1 cellular context compared by ENCODE assay signal in the genomic region with DNA sequence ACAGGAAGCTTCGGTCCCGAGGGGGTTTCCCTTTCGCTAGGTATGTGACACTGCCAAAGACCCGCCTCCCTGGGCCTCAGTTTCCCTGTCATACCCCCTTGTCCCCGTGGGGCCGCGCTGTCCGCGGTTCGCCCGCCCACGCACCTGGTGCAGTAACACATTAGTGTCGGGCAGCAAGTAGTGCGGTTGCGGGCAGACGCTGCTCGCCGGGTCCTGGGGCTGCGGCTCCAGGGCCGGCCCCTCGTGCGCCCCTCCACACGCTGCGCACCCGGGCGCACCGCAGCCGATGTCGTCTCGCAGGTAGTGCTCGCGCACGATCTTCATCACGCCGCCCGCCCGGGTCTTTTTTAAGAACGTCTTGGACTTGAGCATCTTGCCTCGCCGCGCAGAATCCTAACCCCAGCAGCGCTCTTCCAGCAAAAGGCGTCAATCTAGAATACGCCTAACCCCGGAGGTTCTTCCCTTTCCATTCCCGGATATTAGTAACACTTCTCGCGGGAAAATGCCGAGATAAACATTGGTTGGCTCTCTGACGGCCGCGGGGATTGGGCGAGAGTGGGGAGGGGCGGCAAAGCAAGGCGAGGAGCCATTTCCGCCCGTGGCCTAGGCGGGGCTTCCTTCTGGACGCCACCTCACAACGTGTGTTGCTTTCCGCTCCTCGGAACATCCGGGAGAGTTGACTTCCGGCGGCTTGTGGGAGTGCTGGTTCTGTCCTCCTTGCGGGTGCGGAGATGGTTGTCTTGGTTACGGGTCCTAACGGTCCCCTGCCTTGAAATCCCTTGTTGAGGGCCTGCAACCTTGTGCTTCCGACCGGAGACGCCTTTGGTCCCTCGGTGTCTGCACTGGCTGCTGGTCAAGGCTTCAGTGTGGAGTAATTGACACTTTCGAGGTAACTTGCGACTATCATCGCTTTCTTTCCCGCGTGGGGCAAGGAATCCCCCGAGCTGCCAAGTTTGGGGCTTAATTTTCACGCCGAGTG.
A peak's percentile ranks its signal among the peaks of the same experiment; 100 is the strongest.
TF ChIP-seq lines count a peak whose summit lies in the region.

A gene with protein sequence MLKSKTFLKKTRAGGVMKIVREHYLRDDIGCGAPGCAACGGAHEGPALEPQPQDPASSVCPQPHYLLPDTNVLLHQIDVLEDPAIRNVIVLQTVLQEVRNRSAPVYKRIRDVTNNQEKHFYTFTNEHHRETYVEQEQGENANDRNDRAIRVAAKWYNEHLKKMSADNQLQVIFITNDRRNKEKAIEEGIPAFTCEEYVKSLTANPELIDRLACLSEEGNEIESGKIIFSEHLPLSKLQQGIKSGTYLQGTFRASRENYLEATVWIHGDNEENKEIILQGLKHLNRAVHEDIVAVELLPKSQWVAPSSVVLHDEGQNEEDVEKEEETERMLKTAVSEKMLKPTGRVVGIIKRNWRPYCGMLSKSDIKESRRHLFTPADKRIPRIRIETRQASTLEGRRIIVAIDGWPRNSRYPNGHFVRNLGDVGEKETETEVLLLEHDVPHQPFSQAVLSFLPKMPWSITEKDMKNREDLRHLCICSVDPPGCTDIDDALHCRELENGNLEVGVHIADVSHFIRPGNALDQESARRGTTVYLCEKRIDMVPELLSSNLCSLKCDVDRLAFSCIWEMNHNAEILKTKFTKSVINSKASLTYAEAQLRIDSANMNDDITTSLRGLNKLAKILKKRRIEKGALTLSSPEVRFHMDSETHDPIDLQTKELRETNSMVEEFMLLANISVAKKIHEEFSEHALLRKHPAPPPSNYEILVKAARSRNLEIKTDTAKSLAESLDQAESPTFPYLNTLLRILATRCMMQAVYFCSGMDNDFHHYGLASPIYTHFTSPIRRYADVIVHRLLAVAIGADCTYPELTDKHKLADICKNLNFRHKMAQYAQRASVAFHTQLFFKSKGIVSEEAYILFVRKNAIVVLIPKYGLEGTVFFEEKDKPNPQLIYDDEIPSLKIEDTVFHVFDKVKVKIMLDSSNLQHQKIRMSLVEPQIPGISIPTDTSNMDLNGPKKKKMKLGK (minus strand): TSS at position 440 of the 979 bp plus-strand sequence. CDS start 68 bp downstream, at position 372.
A gene with protein sequence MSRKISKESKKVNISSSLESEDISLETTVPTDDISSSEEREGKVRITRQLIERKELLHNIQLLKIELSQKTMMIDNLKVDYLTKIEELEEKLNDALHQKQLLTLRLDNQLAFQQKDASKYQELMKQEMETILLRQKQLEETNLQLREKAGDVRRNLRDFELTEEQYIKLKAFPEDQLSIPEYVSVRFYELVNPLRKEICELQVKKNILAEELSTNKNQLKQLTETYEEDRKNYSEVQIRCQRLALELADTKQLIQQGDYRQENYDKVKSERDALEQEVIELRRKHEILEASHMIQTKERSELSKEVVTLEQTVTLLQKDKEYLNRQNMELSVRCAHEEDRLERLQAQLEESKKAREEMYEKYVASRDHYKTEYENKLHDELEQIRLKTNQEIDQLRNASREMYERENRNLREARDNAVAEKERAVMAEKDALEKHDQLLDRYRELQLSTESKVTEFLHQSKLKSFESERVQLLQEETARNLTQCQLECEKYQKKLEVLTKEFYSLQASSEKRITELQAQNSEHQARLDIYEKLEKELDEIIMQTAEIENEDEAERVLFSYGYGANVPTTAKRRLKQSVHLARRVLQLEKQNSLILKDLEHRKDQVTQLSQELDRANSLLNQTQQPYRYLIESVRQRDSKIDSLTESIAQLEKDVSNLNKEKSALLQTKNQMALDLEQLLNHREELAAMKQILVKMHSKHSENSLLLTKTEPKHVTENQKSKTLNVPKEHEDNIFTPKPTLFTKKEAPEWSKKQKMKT (plus strand): TSS at position 673 of the 979 bp plus-strand sequence. CDS start 1,337 bp downstream, outside the sequence.

TF ChIP-seq in HepG2, 621 proteins besides CTCF, POLR2A, EP300 and RAD21 (continued from another document and continues in another):
- TF ChIP-seq, protein P1, sequence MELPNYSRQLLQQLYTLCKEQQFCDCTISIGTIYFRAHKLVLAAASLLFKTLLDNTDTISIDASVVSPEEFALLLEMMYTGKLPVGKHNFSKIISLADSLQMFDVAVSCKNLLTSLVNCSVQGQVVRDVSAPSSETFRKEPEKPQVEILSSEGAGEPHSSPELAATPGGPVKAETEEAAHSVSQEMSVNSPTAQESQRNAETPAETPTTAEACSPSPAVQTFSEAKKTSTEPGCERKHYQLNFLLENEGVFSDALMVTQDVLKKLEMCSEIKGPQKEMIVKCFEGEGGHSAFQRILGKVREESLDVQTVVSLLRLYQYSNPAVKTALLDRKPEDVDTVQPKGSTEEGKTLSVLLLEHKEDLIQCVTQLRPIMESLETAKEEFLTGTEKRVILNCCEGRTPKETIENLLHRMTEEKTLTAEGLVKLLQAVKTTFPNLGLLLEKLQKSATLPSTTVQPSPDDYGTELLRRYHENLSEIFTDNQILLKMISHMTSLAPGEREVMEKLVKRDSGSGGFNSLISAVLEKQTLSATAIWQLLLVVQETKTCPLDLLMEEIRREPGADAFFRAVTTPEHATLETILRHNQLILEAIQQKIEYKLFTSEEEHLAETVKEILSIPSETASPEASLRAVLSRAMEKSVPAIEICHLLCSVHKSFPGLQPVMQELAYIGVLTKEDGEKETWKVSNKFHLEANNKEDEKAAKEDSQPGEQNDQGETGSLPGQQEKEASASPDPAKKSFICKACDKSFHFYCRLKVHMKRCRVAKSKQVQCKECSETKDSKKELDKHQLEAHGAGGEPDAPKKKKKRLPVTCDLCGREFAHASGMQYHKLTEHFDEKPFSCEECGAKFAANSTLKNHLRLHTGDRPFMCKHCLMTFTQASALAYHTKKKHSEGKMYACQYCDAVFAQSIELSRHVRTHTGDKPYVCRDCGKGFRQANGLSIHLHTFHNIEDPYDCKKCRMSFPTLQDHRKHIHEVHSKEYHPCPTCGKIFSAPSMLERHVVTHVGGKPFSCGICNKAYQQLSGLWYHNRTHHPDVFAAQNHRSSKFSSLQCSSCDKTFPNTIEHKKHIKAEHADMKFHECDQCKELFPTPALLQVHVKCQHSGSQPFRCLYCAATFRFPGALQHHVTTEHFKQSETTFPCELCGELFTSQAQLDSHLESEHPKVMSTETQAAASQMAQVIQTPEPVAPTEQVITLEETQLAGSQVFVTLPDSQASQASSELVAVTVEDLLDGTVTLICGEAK (IDR thresholded peaks at IDR 0.05) = peak; percentile 84
- TF ChIP-seq, protein P1 (CRISPR knock-in tag; IDR thresholded peaks at IDR 0.05) = 0 out of 2 replicates have a peak, but pooled peaks have one; percentile 17
- TF ChIP-seq ZNF20 (CRISPR knock-in tag; IDR thresholded peaks at IDR 0.05) (0 out of 2 replicates have a peak, but pooled peaks have one; percentile 45), SNAPC2 (CRISPR knock-in tag; IDR thresholded peaks at IDR 0.05) (peak; percentile 48; the same call in 1 of the 2 replicates), ZNF619 (CRISPR knock-in tag; IDR thresholded peaks at IDR 0.05) (no peak; the same call in 1 of the 2 replicates), KLF15 (CRISPR knock-in tag; IDR thresholded peaks at IDR 0.05; ENCODE audit: borderline replicate concordance) (peak; percentile 88; the same call in 1 of the 2 replicates), ZNF615 (CRISPR knock-in tag; IDR thresholded peaks at IDR 0.05; ENCODE audit: borderline replicate concordance) (no peak), ZSCAN29 (CRISPR knock-in tag; conservative IDR thresholded peaks at IDR 0.05) (peak; percentile 32; the same call in 1 of the 2 replicates), SIX4 (CRISPR knock-in tag; IDR thresholded peaks at IDR 0.05) (no peak; the same call in 1 of the 2 replicates), ZNF34 (CRISPR knock-in tag; IDR thresholded peaks at IDR 0.05; ENCODE audit: borderline replicate concordance) (0 out of 2 replicates have a peak, but pooled peaks have one; percentile 64)
- TF ChIP-seq, protein P2, sequence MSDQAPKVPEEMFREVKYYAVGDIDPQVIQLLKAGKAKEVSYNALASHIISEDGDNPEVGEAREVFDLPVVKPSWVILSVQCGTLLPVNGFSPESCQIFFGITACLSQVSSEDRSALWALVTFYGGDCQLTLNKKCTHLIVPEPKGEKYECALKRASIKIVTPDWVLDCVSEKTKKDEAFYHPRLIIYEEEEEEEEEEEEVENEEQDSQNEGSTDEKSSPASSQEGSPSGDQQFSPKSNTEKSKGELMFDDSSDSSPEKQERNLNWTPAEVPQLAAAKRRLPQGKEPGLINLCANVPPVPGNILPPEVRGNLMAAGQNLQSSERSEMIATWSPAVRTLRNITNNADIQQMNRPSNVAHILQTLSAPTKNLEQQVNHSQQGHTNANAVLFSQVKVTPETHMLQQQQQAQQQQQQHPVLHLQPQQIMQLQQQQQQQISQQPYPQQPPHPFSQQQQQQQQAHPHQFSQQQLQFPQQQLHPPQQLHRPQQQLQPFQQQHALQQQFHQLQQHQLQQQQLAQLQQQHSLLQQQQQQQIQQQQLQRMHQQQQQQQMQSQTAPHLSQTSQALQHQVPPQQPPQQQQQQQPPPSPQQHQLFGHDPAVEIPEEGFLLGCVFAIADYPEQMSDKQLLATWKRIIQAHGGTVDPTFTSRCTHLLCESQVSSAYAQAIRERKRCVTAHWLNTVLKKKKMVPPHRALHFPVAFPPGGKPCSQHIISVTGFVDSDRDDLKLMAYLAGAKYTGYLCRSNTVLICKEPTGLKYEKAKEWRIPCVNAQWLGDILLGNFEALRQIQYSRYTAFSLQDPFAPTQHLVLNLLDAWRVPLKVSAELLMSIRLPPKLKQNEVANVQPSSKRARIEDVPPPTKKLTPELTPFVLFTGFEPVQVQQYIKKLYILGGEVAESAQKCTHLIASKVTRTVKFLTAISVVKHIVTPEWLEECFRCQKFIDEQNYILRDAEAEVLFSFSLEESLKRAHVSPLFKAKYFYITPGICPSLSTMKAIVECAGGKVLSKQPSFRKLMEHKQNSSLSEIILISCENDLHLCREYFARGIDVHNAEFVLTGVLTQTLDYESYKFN (CRISPR knock-in tag; conservative IDR thresholded peaks at IDR 0.05) = no peak; the same call in 1 of the 2 replicates
- TF ChIP-seq, protein P3, sequence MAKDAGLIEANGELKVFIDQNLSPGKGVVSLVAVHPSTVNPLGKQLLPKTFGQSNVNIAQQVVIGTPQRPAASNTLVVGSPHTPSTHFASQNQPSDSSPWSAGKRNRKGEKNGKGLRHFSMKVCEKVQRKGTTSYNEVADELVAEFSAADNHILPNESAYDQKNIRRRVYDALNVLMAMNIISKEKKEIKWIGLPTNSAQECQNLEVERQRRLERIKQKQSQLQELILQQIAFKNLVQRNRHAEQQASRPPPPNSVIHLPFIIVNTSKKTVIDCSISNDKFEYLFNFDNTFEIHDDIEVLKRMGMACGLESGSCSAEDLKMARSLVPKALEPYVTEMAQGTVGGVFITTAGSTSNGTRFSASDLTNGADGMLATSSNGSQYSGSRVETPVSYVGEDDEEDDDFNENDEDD (CRISPR knock-in tag; IDR thresholded peaks at IDR 0.05; ENCODE audit: borderline replicate concordance) = peak; percentile 80; the same call in 1 of the 2 replicates
- TF ChIP-seq, protein P4, sequence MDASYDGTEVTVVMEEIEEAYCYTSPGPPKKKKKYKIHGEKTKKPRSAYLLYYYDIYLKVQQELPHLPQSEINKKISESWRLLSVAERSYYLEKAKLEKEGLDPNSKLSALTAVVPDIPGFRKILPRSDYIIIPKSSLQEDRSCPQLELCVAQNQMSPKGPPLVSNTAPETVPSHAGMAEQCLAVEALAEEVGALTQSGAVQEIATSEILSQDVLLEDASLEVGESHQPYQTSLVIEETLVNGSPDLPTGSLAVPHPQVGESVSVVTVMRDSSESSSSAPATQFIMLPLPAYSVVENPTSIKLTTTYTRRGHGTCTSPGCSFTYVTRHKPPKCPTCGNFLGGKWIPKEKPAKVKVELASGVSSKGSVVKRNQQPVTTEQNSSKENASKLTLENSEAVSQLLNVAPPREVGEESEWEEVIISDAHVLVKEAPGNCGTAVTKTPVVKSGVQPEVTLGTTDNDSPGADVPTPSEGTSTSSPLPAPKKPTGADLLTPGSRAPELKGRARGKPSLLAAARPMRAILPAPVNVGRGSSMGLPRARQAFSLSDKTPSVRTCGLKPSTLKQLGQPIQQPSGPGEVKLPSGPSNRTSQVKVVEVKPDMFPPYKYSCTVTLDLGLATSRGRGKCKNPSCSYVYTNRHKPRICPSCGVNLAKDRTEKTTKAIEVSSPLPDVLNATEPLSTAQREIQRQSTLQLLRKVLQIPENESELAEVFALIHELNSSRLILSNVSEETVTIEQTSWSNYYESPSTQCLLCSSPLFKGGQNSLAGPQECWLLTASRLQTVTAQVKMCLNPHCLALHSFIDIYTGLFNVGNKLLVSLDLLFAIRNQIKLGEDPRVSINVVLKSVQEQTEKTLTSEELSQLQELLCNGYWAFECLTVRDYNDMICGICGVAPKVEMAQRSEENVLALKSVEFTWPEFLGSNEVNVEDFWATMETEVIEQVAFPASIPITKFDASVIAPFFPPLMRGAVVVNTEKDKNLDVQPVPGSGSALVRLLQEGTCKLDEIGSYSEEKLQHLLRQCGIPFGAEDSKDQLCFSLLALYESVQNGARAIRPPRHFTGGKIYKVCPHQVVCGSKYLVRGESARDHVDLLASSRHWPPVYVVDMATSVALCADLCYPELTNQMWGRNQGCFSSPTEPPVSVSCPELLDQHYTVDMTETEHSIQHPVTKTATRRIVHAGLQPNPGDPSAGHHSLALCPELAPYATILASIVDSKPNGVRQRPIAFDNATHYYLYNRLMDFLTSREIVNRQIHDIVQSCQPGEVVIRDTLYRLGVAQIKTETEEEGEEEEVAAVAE (CRISPR knock-in tag; IDR thresholded peaks at IDR 0.05; ENCODE audit: borderline replicate concordance) = peak; percentile 86; the same call in 1 of the 2 replicates
- TF ChIP-seq, protein P5, sequence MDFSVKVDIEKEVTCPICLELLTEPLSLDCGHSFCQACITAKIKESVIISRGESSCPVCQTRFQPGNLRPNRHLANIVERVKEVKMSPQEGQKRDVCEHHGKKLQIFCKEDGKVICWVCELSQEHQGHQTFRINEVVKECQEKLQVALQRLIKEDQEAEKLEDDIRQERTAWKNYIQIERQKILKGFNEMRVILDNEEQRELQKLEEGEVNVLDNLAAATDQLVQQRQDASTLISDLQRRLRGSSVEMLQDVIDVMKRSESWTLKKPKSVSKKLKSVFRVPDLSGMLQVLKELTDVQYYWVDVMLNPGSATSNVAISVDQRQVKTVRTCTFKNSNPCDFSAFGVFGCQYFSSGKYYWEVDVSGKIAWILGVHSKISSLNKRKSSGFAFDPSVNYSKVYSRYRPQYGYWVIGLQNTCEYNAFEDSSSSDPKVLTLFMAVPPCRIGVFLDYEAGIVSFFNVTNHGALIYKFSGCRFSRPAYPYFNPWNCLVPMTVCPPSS (IDR thresholded peaks at IDR 0.05) = no peak
